In the genomic region with DNA sequence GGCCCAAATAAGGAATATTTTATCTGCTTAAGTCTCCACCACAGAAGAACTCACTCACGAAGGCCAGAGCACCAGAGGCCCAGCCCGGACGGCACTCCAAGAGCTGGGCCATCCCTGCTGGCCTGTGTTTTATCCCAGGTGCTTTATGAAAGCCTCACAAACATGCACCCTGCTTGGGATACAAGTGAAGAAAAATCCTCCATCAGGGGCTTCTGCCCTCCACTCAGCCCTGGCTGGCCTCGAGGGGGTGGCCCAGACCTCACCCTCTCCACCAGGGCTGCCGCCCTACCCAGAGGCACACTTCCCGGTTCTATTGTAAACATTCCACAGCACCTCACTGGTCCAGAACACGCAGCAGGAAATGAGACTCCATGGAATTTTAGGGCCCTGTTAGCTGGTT, we compare ENCODE assay signal across 23 cellular contexts.
"Had no signal": no experiment of that assay in that cellular context is flagged by ENCODE, and none has a peak within 500 bp of the region (broad histone marks: within the 10 kb centered on the region; RNA-seq: fewer than 3 reads in every experiment).

No MANE protein-coding gene starts in this region.

- ATAC-seq: activated naive CD4-positive, alpha-beta T cell treated with anti-CD3 and anti-CD28 coated beads, Interleukin-2, amount 50 U/mL, for 72 hours; left cardiac atrium; psoas muscle had no signal

- H3K4me3 ChIP-seq: esophagus squamous epithelium, lung, psoas muscle, uterus had no signal

- DNase-seq: activated CD4-positive, alpha-beta T cell treated with anti-CD3 and anti-CD28 coated beads for 4 hours; activated CD4-positive, alpha-beta T cell treated with anti-CD3 and anti-CD28 coated beads, Interleukin-2, amount 50 U/mL, for 4 hours; activated T-cell treated with anti-CD3 and anti-CD28 coated beads, Interleukin-2, amount 50 U/mL, for 1 hour; effector CD8-positive, alpha-beta T cell; esophagus squamous epithelium; left cardiac atrium; mesendoderm; naive B cell; nephron progenitor cell; psoas muscle; stimulated activated naive CD4-positive, alpha-beta T cell; T-helper 1 cell; trophoblast cell; uterus had no signal

- H3K27ac ChIP-seq: epithelial cell of prostate, esophagus squamous epithelium, neutrophil, psoas muscle had no signal

- FAIRE-seq: colon, endometrium, frontal cortex, islet of Langerhans, TTC549 had no signal

- H3K27me3 ChIP-seq: uterus had no signal

- H3K9me3 ChIP-seq: esophagus squamous epithelium, neutrophil had no signal

- H3K4me1 ChIP-seq: psoas muscle, uterus had no signal

- H3K36me3 ChIP-seq: neutrophil, uterus had no signal
